1 cellular context compared by ENCODE assay signal in genomic region chr19:57389730-57390598, GRCh38.
TF ChIP-seq lines count a peak whose summit lies in the region.

Gene ZNF548 (plus strand): TSS chr19:57389854. CDS start chr19:57390100, 246 bp downstream.

TF ChIP-seq in K562, 482 proteins besides CTCF, POLR2A, EP300 and RAD21 (continued from another document and continues in another):
- TF ChIP-seq BCLAF1 (IDR thresholded peaks at IDR 0.05; ENCODE audit: borderline replicate concordance in 1 of 2, control insufficient read depth in 1 of 2, low read depth in 2 of 2, low read length in 1 of 2) (no peak), FOXK2 (conservative IDR thresholded peaks at IDR 0.05 in 1 of 2, IDR thresholded peaks at IDR 0.05 in 1 of 2; ENCODE audit: low read depth in 2 of 2) (peak in 1 of 2 experiments; percentile 69; a peak in 3 of 4 replicates), ZBTB11 (CRISPR knock-in tag; IDR thresholded peaks at IDR 0.05) (peak in 2 of 3 experiments; percentile 47 to 50; a peak in 1 of 6 replicates), NR2F6 (CRISPR knock-in tag; IDR thresholded peaks at IDR 0.05) (no peak), ZNF586 (CRISPR knock-in tag; conservative IDR thresholded peaks at IDR 0.05) (no peak), ZNF239 (CRISPR knock-in tag; IDR thresholded peaks at IDR 0.05) (no peak), MBD2 (IDR thresholded peaks at IDR 0.05; ENCODE audit: borderline replicate concordance, low read depth) (peak; percentile 73; the same call in 1 of the 2 replicates), YY1 (IDR thresholded peaks at IDR 0.05; ENCODE audit: borderline replicate concordance in 1 of 3, control insufficient read depth in 1 of 3, extremely low read depth in 1 of 3, insufficient read depth in 3 of 3, insufficient read length in 1 of 3, insufficient replicate concordance in 2 of 3, low read depth in 1 of 3, low read length in 2 of 3) (peak in 1 of 3 experiments; percentile 20), NR1H2 (CRISPR knock-in tag; IDR thresholded peaks at IDR 0.05) (0 out of 2 replicates have a peak, but pooled peaks have one; percentile 45), CEBPZ (IDR thresholded peaks at IDR 0.05; ENCODE audit: borderline replicate concordance, low read depth, low read length) (no peak), ZBTB9 (CRISPR knock-in tag; IDR thresholded peaks at IDR 0.05) (no peak; the same call in 1 of the 2 replicates), ZNF592 (IDR thresholded peaks at IDR 0.05) (no peak), DEAF1 (CRISPR knock-in tag; IDR thresholded peaks at IDR 0.05) (no peak), RUNX1 (IDR thresholded peaks at IDR 0.05; ENCODE audit: low read depth) (no peak), ZNF668 (CRISPR knock-in tag; IDR thresholded peaks at IDR 0.05) (no peak), PRPF4 (IDR thresholded peaks at IDR 0.05; ENCODE audit: insufficient read depth, low read depth, low read length, poor library complexity, severe bottlenecking) (no peak), YBX1 (IDR thresholded peaks at IDR 0.05) (no peak), ZBTB8A (IDR thresholded peaks at IDR 0.05; ENCODE audit: partially characterized antibody) (no peak), SP1 (CRISPR knock-in tag; IDR thresholded peaks at IDR 0.05) (peak; percentile 54; the same call in 1 of the 2 replicates), NBN (IDR thresholded peaks at IDR 0.05; ENCODE audit: low read depth) (0 out of 2 replicates have a peak, but pooled peaks have one; percentile 8), POU5F1 (IDR thresholded peaks at IDR 0.05; ENCODE audit: borderline replicate concordance, low read depth, low read length, partially characterized antibody) (no peak), ZBTB1 (CRISPR knock-in tag; IDR thresholded peaks at IDR 0.05; ENCODE audit: borderline replicate concordance, low read depth) (no peak), HSF4 (CRISPR knock-in tag; IDR thresholded peaks at IDR 0.05; ENCODE audit: borderline replicate concordance) (no peak), ZNF584 (CRISPR knock-in tag; IDR thresholded peaks at IDR 0.05; ENCODE audit: low read depth) (no peak), CREB3 (tag; conservative IDR thresholded peaks at IDR 0.05; ENCODE audit: low read depth) (no peak), FOXM1 (IDR thresholded peaks at IDR 0.05; ENCODE audit: low read depth) (no peak), FOXM1 (CRISPR knock-in tag; IDR thresholded peaks at IDR 0.05; ENCODE audit: low read depth) (no peak), E4F1 (CRISPR knock-in tag; IDR thresholded peaks at IDR 0.05; ENCODE audit: borderline replicate concordance) (no peak), KAT7 (CRISPR knock-in tag; IDR thresholded peaks at IDR 0.05; ENCODE audit: borderline replicate concordance) (no peak), ZNF764 (CRISPR knock-in tag; IDR thresholded peaks at IDR 0.05; ENCODE audit: low read depth) (no peak), ZNF174 (CRISPR knock-in tag; IDR thresholded peaks at IDR 0.05) (no peak), TRIM25 (IDR thresholded peaks at IDR 0.05; ENCODE audit: borderline replicate concordance) (no peak), ZNF133 (CRISPR knock-in tag; IDR thresholded peaks at IDR 0.05) (no peak)
